Comparison of ENCODE assay signal across 12 cellular contexts in the genomic region with DNA sequence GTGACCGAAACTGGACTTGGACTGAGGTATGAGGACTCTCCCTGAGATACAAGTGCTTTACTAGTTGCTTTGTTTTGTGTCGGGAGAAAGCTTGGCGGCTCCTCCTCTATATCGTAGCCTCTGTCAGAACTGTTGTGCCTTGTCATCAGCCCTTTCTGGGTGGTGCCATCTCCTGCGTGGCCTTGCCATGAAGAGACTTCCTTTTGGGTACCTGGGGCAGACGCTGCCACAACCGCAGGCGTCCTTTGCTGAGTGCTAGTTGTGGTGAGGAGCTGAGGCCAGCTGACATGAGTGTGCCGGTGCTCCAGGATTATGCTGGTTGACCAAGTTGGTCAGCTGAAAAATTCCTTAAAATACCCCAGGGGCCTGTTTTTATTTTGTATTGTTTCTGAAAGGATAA.
DNase-seq lines count a peak whose midpoint lies in the region; ATAC-seq, FAIRE-seq and TF ChIP-seq lines count a peak whose summit lies in the region.
"Had no signal": no experiment of that assay in that cellular context is flagged by ENCODE, and none has a peak within 500 bp of the region (broad histone marks: within the 10 kb centered on the region; RNA-seq: fewer than 3 reads in every experiment).

No MANE protein-coding gene starts in this region.

- H3K27me3 ChIP-seq in CD4-positive, alpha-beta memory T cell (ENCODE audit: insufficient read depth, low read length): no peaks in the 10 kb centered on the region
- no peaks in the 10 kb centered on the region for H3K27me3 ChIP-seq in MG63
- H3K27me3 ChIP-seq: right lobe of liver had no signal

- no peaks in the 10 kb centered on the region for H3K9me3 ChIP-seq in CD4-positive, alpha-beta memory T cell (ENCODE audit: control insufficient read depth in 1 of 2, low read length in 2 of 2)
- H3K9me3 ChIP-seq in MG63: no peaks in the 10 kb centered on the region
- H3K9me3 ChIP-seq in kidney (ENCODE audit: control insufficient read depth in 1 of 2, low read length in 2 of 2): no peaks in the 10 kb centered on the region
- H3K9me3 ChIP-seq: right lobe of liver had no signal

- TF ChIP-seq POLR2A in GM18505 (IDR thresholded peaks at IDR 0.05; ENCODE audit: borderline replicate concordance, extremely low read depth, insufficient read depth, insufficient read length): no peak

- peak overlapping the region; percentile 7 for H3K27ac ChIP-seq in CD4-positive, alpha-beta memory T cell (ENCODE audit: low read depth, low read length)
- no peak overlapping the region for H3K27ac ChIP-seq in kidney (ENCODE audit: low read depth in 2 of 2, low read length in 2 of 2)
- H3K27ac ChIP-seq: right lobe of liver had no signal

- H3K27ac Mint-ChIP-seq in CD4-positive, alpha-beta memory T cell: peak overlapping the region; percentile 71 to 95 (median 88)

- peaks cover 0 to 9% (median 0%) of the 10 kb centered on the region in 8 donors for H3K9me3 Mint-ChIP-seq in CD4-positive, alpha-beta memory T cell

- H3K4me1 Mint-ChIP-seq in CD4-positive, alpha-beta memory T cell: peaks cover 64 to 82% (median 73%) of the 10 kb centered on the region in 4 donors

- CTCF ChIA-PET in CD4-positive, alpha-beta memory T cell (lab: Charles Lee; ENCODE audit: partially characterized antibody): interaction anchor here (0.9 to 2.4 kb wide), 6 partner anchors 10 to 83 kb away, joined by 3 to 10 read pairs (median 3); no protein-coding TSS in a partner anchor

- POLR2A ChIA-PET in CD4-positive, alpha-beta memory T cell (lab: Charles Lee; ENCODE audit: partially characterized antibody): interaction anchor here (0.8 to 6.2 kb wide), 9 partner anchors 8 to 125 kb away, joined by 3 to 48 read pairs (median 6); partner anchors contain the start of gene AKAP11

- H3K4me3 ChIP-seq in CD4-positive, alpha-beta memory T cell (ENCODE audit: low read length in 2 of 2): peak overlapping the region in 1 of 2 donors; percentile 4
- no peak overlapping the region for H3K4me3 ChIP-seq in MG63
- H3K4me3 ChIP-seq in kidney (ENCODE audit: low read length in 2 of 2): no peak overlapping the region
- H3K4me3 ChIP-seq: right lobe of liver had no signal

- ATAC-seq in GM18505 (IDR thresholded peaks at IDR 0.05; ENCODE audit: unreplicated experiment): no peak
- ATAC-seq: right lobe of liver had no signal

- intact Hi-C loops in CD4-positive, alpha-beta memory T cell (cut with micrococcal nuclease): loop anchor here (10.0 kb wide), 1 partner anchor 68 kb away; no protein-coding TSS in a partner anchor
- intact Hi-C loops in kidney (cut with DNase I): no loop called here

- TF ChIP-seq CTCF in kidney (IDR thresholded peaks at IDR 0.05; ENCODE audit: borderline replicate concordance, extremely low read depth, insufficient read depth): no peak

- H3K9ac ChIP-seq in kidney (ENCODE audit: low read length in 2 of 2): no peak overlapping the region

- peak; percentile 40 to 65 (median 52) for DNase-seq in CD4-positive, alpha-beta memory T cell
- DNase-seq in MG63: peak; percentile 9
- DNase-seq in activated CD8-positive, alpha-beta memory T cell treated with anti-CD3 and anti-CD28 coated beads, Interleukin-2, amount 50 U/mL, for 4 hours: peak; percentile 45
- DNase-seq in kidney: peak; percentile 70
- DNase-seq in C1 segment of cervical spinal cord (lab: John Stamatoyannopoulos, UW): no peak
- DNase-seq in NCI-H2081 treated with DMSO at 0.1 percent for 48 hours (lab: John Stamatoyannopoulos, UW): no peak
- DNase-seq in NOMO-1 treated with dmso at 0.1 percent for 144 hours (lab: John Stamatoyannopoulos, UW; ENCODE audit: unreplicated experiment): no peak
- DNase-seq: effector CD8-positive, alpha-beta T cell; KBM-7; mesendoderm; right lobe of liver had no signal

- peak overlapping the region in 7 of 8 donors; percentile 49 to 83 (median 73) for H3K4me3 Mint-ChIP-seq in CD4-positive, alpha-beta memory T cell

- H3K36me3 Mint-ChIP-seq in CD4-positive, alpha-beta memory T cell: no peaks in the 10 kb centered on the region

- H3K36me3 ChIP-seq in CD4-positive, alpha-beta memory T cell (ENCODE audit: insufficient read depth, low read length): no peaks in the 10 kb centered on the region
- H3K36me3 ChIP-seq in MG63: no peaks in the 10 kb centered on the region
- H3K36me3 ChIP-seq in kidney (ENCODE audit: control insufficient read depth in 1 of 2, insufficient read depth in 2 of 2, low read length in 2 of 2): no peaks in the 10 kb centered on the region
- H3K36me3 ChIP-seq: right lobe of liver had no signal

- no peaks in the 10 kb centered on the region for H3K27me3 Mint-ChIP-seq in CD4-positive, alpha-beta memory T cell

- peaks cover 66% of the 10 kb centered on the region for H3K4me1 ChIP-seq in CD4-positive, alpha-beta memory T cell (ENCODE audit: insufficient read depth, low read length)
- H3K4me1 ChIP-seq in kidney (ENCODE audit: control insufficient read depth in 1 of 2, insufficient read depth in 1 of 2, low read depth in 1 of 2, low read length in 2 of 2): no peaks in the 10 kb centered on the region
- H3K4me1 ChIP-seq: right lobe of liver had no signal

- FAIRE-seq in kidney (lab: Jason Lieb, UNC): no peak

Comparison
In these comparisons a context has a peak if more than half of its experiments do, and no peak if none do; other contexts are left out.
1. DNase-seq: peak in CD4-positive, alpha-beta memory T cell (5 of 5), MG63 (single experiment), activated CD8-positive, alpha-beta memory T cell treated with anti-CD3 and anti-CD28 coated beads, Interleukin-2, amount 50 U/mL, for 4 hours (single experiment) and kidney (single experiment); none in C1 segment of cervical spinal cord (0 of 14), NCI-H2081 treated with DMSO at 0.1 percent for 48 hours (single experiment) and NOMO-1 treated with dmso at 0.1 percent for 144 hours (single experiment).